ENCODE assay signal across 8 cellular contexts in genomic region chr7:100538654-100539435, GRCh38. TPM values are rescaled to one million over a fixed set of nuclear protein-coding genes. Genes with fewer than 3 reads are reported as not detected.
A peak's percentile ranks its signal among the peaks of the same experiment; 100 is the strongest.
DNase-seq lines count a peak whose midpoint lies in the region; ATAC-seq and TF ChIP-seq lines count a peak whose summit lies in the region.

TSS of gene AGFG2 (plus strand) at chr7:100539203. CDS start at chr7:100539347, 144 bp downstream.

- H4K20me1 ChIP-seq in PC-9 (ENCODE audit: insufficient read depth) = no peaks in the 10 kb centered on the region

- H3F3A ChIP-seq in PC-9 (ENCODE audit: insufficient read depth, low read depth) = peaks cover 25% of the 10 kb centered on the region

- peak; percentile 89 for ATAC-seq in GM21619 (IDR thresholded peaks at IDR 0.05; ENCODE audit: unreplicated experiment)

- no peaks in the 10 kb centered on the region for H3K36me3 ChIP-seq in PC-9 (ENCODE audit: low read depth)

- no TSS peak for BruUV-seq in PC-9 (replicated peaks; lab: Mats Ljungman, UMichigan)

- CTCF ChIA-PET in PC-9 (lab: Charles Lee) = interaction anchor here (0.6 to 1.1 kb wide), 7 partner anchors 18 to 605 kb away, joined by 3 to 6 read pairs (median 4); no protein-coding TSS in a partner anchor

- POLR2A ChIA-PET in PC-9 (lab: Charles Lee; ENCODE audit: unreplicated experiment) = interaction anchor here (0.5 to 0.7 kb wide), 6 partner anchors 17 to 1034 kb away, joined by 3 to 6 read pairs (median 4); partner anchors contain the start of gene ZKSCAN5

- DNase-seq in DMS153 (lab: John Stamatoyannopoulos, UW) (peak; percentile 99), PC-9 (peak; percentile 99 to 100), epithelial cell of proximal tubule (ENCODE audit: low read depth) (peak; percentile 82), mucosa of gallbladder (ENCODE audit: low spot score) (peak; percentile 100)
- peak; percentile 99 for DNase-seq in Jurkat, Clone E6-1 (ENCODE audit: low read depth, low spot score)
- peak; percentile 99 for DNase-seq in activated T-cell treated with anti-CD3 and anti-CD28 coated beads, Interleukin-2, amount 50 U/mL, for 1 hour
- DNase-seq in stimulated activated CD8-positive, alpha-beta memory T cell treated with anti-CD3 and anti-CD28 coated beads, Interleukin-4, amount 100 ng/mL, for 4 hours (ENCODE audit: low read depth in 2 of 2, low spot score in 1 of 2) = peak; percentile 99 to 100

- H3K4me3 ChIP-seq in Jurkat, Clone E6-1 (ENCODE audit: low read length) = peak within 1 kb of the TSS; percentile 64
- H3K4me3 ChIP-seq in PC-9 (peak within 1 kb of the TSS; percentile 79), epithelial cell of proximal tubule (ENCODE audit: low read depth, low read length) (peak within 1 kb of the TSS; percentile 83)

- no peaks in the 10 kb centered on the region for H3K9me2 ChIP-seq in PC-9 (ENCODE audit: insufficient read depth)

- intact Hi-C loops in PC-9 (cut with micrococcal nuclease; ENCODE audit: unreplicated experiment) = loop anchor here (2.0 kb wide), 1 partner anchor 44 kb away; no protein-coding TSS in a partner anchor

- no peaks in the 10 kb centered on the region for H3K9me3 ChIP-seq in PC-9 (ENCODE audit: insufficient read depth, low read depth)

- TF ChIP-seq CTCF in PC-9 (conservative IDR thresholded peaks at IDR 0.05) = no peak
- TF ChIP-seq CTCF in epithelial cell of proximal tubule (conservative IDR thresholded peaks at IDR 0.05; ENCODE audit: low read depth, low read length) = no peak

- H2AFZ ChIP-seq in PC-9 = peak within 1 kb of the TSS; percentile 84

- peaks cover 42% of the 10 kb centered on the region for H3K79me2 ChIP-seq in PC-9 (ENCODE audit: low read depth)

- H3K4me2 ChIP-seq in PC-9 = peak within 1 kb of the TSS; percentile 98

- H3K4me1 ChIP-seq in PC-9 (replicated peaks; ENCODE audit: insufficient read depth) = peaks cover 44% of the 10 kb centered on the region

- H3K27ac ChIP-seq in PC-9 = peak within 1 kb of the TSS; percentile 42

- no peaks in the 10 kb centered on the region for H3K27me3 ChIP-seq in PC-9 (ENCODE audit: insufficient read depth, low read depth)

RNA-seq across cellular contexts. Expression of gene AGFG2, which starts in this region (rescaled TPM):
- polyA plus RNA-seq in Jurkat, Clone E6-1 (2012; ENCODE audit: insufficient read depth, insufficient read length) = 13.4 TPM
- total RNA-seq in PC-9 (2021) (30.4 and 35.2 TPM in 2 replicates), epithelial cell of proximal tubule (10.9 and 17.4 TPM in 2 replicates), mucosa of gallbladder (102 TPM)

Comparison
In these comparisons a context has a peak if more than half of its experiments do, and no peak if none do; other contexts are left out.
1. Peak in every context shown above with its lines: DNase-seq, ATAC-seq, H3K4me3 ChIP-seq and H3K27ac ChIP-seq.